ENCODE assay signal across 7 cellular contexts in genomic region chr19:33302974-33303790, GRCh38. TPM values are rescaled to one million over a fixed set of nuclear protein-coding genes. Genes with fewer than 3 reads are reported as not detected.
DNase-seq lines count a peak whose midpoint lies in the region; ATAC-seq and TF ChIP-seq lines count a peak whose summit lies in the region.

No MANE protein-coding gene starts in this region.

- peaks cover 5 to 23% of the 10 kb centered on the region in 2 donors for H3K27me3 Mint-ChIP-seq in effector memory CD8-positive, alpha-beta T cell
- peaks cover 41% of the 10 kb centered on the region for H3K27me3 Mint-ChIP-seq in type B pancreatic cell

- POLR2A ChIA-PET in RWPE1 (lab: Yijun Ruan, JAX; ENCODE audit: low non-redundant PET), result interaction anchor here (0.6 to 1.3 kb wide), 4 partner anchors 70 to 92 kb away, joined by 3 to 6 read pairs (median 4); partner anchors contain the start of gene CEBPG

- peak overlapping the region; percentile 79 for H3K4me2 ChIP-seq in mesendoderm (ENCODE audit: low read length)

- H3K4me1 ChIP-seq in mesendoderm (ENCODE audit: control insufficient read depth, low read depth, low read length), result peaks cover 5% of the 10 kb centered on the region

- H3K36me3 Mint-ChIP-seq in effector memory CD8-positive, alpha-beta T cell (ENCODE audit: insufficient read depth), result peaks cover 9% of the 10 kb centered on the region
- no peaks in the 10 kb centered on the region for H3K36me3 Mint-ChIP-seq in type B pancreatic cell

- no peak overlapping the region for H2AK5ac ChIP-seq in mesendoderm (ENCODE audit: low read length)

- peak overlapping the region; percentile 92 for H3K18ac ChIP-seq in mesendoderm (ENCODE audit: low read length)

- H3K9me3 Mint-ChIP-seq in effector memory CD8-positive, alpha-beta T cell, result no peaks in the 10 kb centered on the region
- no peaks in the 10 kb centered on the region for H3K9me3 Mint-ChIP-seq in type B pancreatic cell

- peaks cover 6 to 11% of the 10 kb centered on the region in 2 donors for H3K4me1 Mint-ChIP-seq in effector memory CD8-positive, alpha-beta T cell (ENCODE audit: low read depth in 2 of 2)
- peaks cover 8% of the 10 kb centered on the region for H3K4me1 Mint-ChIP-seq in type B pancreatic cell (ENCODE audit: unreplicated experiment)

- H3K4ac ChIP-seq in mesendoderm (ENCODE audit: low read depth, low read length), result peak overlapping the region; percentile 64

- peaks cover 29% of the 10 kb centered on the region for H3K27me3 ChIP-seq in mesendoderm (ENCODE audit: insufficient read depth, low read length, poor library complexity)

- H3K23ac ChIP-seq in mesendoderm (ENCODE audit: low read length), result peak overlapping the region; percentile 80

- no peak overlapping the region for H4K8ac ChIP-seq in mesendoderm (ENCODE audit: low read depth, low read length)

- DNase-seq in GM12864 (ENCODE audit: low read depth) (no peak), RWPE1 (ENCODE audit: low spot score) (peak; percentile 47), mesendoderm (peak; percentile 69), type B pancreatic cell (ENCODE audit: extremely low spot score, unreplicated experiment) (peak; percentile 76), NCI-H1436 (lab: John Stamatoyannopoulos, UW) (no peak)
- no peak for DNase-seq in effector memory CD8-positive, alpha-beta T cell

- H3K79me1 ChIP-seq in mesendoderm (ENCODE audit: low read length), result no peaks in the 10 kb centered on the region

- no peaks in the 10 kb centered on the region for H3K79me2 ChIP-seq in mesendoderm (ENCODE audit: control insufficient read depth, insufficient read depth, low read length)

- WGBS in mesendoderm (ENCODE audit: extremely low coverage, insufficient coverage, low lambda C conversion rate), result no CpG with 5 or more reads among the region's 92 CpGs

- peak overlapping the region; percentile 75 for H3K9ac ChIP-seq in mesendoderm (ENCODE audit: low read length)

- TF ChIP-seq CTCF in GM12864 (IDR thresholded peaks at IDR 0.05; ENCODE audit: low read depth, low read length, missing control alignments) (no peak), RWPE1 (conservative IDR thresholded peaks at IDR 0.05; ENCODE audit: low read depth) (no peak), type B pancreatic cell (conservative IDR thresholded peaks at IDR 0.05) (no peak)

- H4K5ac ChIP-seq in mesendoderm (ENCODE audit: low read length), result no peak overlapping the region

- CTCF ChIA-PET in RWPE1 (lab: Yijun Ruan, JAX), result interaction anchor here (0.5 to 2.0 kb wide), 17 partner anchors 9 to 521 kb away, joined by 3 to 8 read pairs (median 5); partner anchors contain the start of gene CEBPG

- peak overlapping the region; percentile 78 for H3K27ac ChIP-seq in RWPE1
- H3K27ac ChIP-seq in mesendoderm (ENCODE audit: low read depth, low read length), result peak overlapping the region; percentile 33

- H2BK120ac ChIP-seq in mesendoderm (ENCODE audit: low read depth, low read length), result no peak overlapping the region

- peak overlapping the region in 1 of 2 donors; percentile 23 for H3K27ac Mint-ChIP-seq in effector memory CD8-positive, alpha-beta T cell
- no peak overlapping the region for H3K27ac Mint-ChIP-seq in type B pancreatic cell

- no peaks in the 10 kb centered on the region for H3K36me3 ChIP-seq in mesendoderm (ENCODE audit: control insufficient read depth, insufficient read depth, low read length)

- H3K4me3 Mint-ChIP-seq in effector memory CD8-positive, alpha-beta T cell, result peak overlapping the region; percentile 79
- H3K4me3 Mint-ChIP-seq in type B pancreatic cell, result peak overlapping the region; percentile 82

- peak overlapping the region; percentile 87 for H3K56ac ChIP-seq in mesendoderm (ENCODE audit: low read length)

- H2BK15ac ChIP-seq in mesendoderm (replicated peaks; ENCODE audit: low read depth), result no peak overlapping the region

- ATAC-seq in HG02840 (IDR thresholded peaks at IDR 0.05; ENCODE audit: low FRiP score, unreplicated experiment), result peak; percentile 18
- ATAC-seq in effector memory CD8-positive, alpha-beta T cell (replicated peaks), result peak; percentile 21

- peak overlapping the region; percentile 15 for H3K4me3 ChIP-seq in GM12864 (ENCODE audit: low read depth, low read length)
- peak overlapping the region; percentile 38 for H3K4me3 ChIP-seq in mesendoderm (ENCODE audit: low read length)

- no peak overlapping the region for H2BK5ac ChIP-seq in mesendoderm (ENCODE audit: low read length)

RNA-seq across cellular contexts. Expression of gene CEBPA, which starts 0.8 kb away (rescaled TPM):
- 0.55 TPM for polyA plus RNA-seq in mesendoderm (2013, experiment 1 of 2)
- polyA plus RNA-seq in mesendoderm (2013, experiment 2 of 2), result 0.62 TPM
- 24.4 and 50.4 TPM in 2 replicates for total RNA-seq in type B pancreatic cell (ENCODE audit: low replicate concordance)

Comparison
In these comparisons a context has a peak if more than half of its experiments do, and no peak if none do; other contexts are left out.
1. DNase-seq: peak in RWPE1 (single experiment), mesendoderm (single experiment) and type B pancreatic cell (single experiment); none in GM12864 (single experiment), effector memory CD8-positive, alpha-beta T cell (0 of 3) and NCI-H1436 (single experiment).